ENCODE assay signal across 8 cellular contexts in the genomic region with DNA sequence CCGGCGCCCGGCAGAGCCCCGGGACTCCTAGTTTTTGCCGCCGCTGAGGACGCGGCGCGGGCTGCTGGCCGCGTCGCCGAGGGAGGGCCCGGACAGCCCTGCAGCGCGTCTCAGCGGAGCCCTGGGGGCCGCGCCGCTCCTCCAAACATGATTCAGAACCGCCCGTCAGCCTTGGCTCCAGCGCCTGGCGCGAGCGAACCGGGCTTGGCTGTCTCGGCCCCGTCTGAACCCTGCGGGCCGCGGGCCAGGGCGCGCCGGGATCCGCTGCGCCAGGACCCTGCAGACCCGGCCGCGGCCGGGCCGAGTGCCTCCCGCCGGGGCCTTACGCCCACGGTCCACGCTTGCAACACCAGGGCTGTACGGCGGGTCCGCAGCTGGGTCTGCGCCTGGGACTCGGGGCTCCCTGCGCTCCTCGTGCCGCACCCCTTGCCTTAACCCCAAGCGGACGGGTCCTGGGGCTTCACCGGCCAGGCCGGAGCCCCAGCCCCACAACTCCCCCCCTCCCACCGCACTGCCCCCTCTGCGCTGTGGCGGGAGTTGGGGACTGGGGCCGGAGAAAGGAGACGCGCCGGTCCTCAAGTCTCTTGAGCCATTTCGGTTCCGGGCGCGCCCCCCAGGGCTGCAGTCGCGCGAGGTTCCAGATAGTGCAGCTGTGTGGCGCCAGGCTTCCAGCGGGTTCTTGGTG. TPM values are rescaled to one million over a fixed set of nuclear protein-coding genes. Genes with fewer than 3 reads are reported as not detected.
DNase-seq lines count a peak whose midpoint lies in the region; ATAC-seq and TF ChIP-seq lines count a peak whose summit lies in the region.

No MANE protein-coding gene starts in this region.

- peak; percentile 33 for ATAC-seq in activated naive CD8-positive, alpha-beta T cell treated with anti-CD3 and anti-CD28 coated beads, Interleukin-2, amount 10 ng/mL, durations not matched to agents 7 days and 5 days (ENCODE audit: low read depth)
- peak; percentile 46 to 83 (median 72) for ATAC-seq in heart right ventricle
- ATAC-seq in GM18907 (IDR thresholded peaks at IDR 0.05; ENCODE audit: unreplicated experiment) = no peak
- no peak for ATAC-seq in HG03139 (IDR thresholded peaks at IDR 0.05; ENCODE audit: unreplicated experiment)

- in situ Hi-C loops in GM13976 (cut with MboI; ENCODE audit: low sequenced_read_pairs, unreplicated experiment) = no loop called here
- in situ Hi-C loops in KBM-7 (cut with MboI; ENCODE audit: low pct_unique_long_range_greater_than_20kb, low sequenced_read_pairs) = no loop called here

- H3K27ac Mint-ChIP-seq in activated naive CD8-positive, alpha-beta T cell treated with anti-CD3 and anti-CD28 coated beads, Interleukin-2, amount 10 ng/mL, durations not matched to agents 7 days and 5 days = no peak overlapping the region

- peaks cover 71% of the 10 kb centered on the region for H3K27me3 Mint-ChIP-seq in activated naive CD8-positive, alpha-beta T cell treated with anti-CD3 and anti-CD28 coated beads, Interleukin-2, amount 10 ng/mL, durations not matched to agents 7 days and 5 days

- no peak for TF ChIP-seq POLR2A in ovary (IDR thresholded peaks at IDR 0.05)

- DNase-seq in GM13976 (ENCODE audit: low spot score) = peak; percentile 51
- DNase-seq in activated naive CD8-positive, alpha-beta T cell treated with anti-CD3 and anti-CD28 coated beads, Interleukin-2, amount 10 ng/mL, durations not matched to agents 7 days and 5 days = peak; percentile 49
- peak; percentile 86 to 91 for DNase-seq in heart right ventricle
- DNase-seq in ovary = peak; percentile 86 to 93 (median 91)
- DNase-seq in KBM-7 = no peak
- DNase-seq in activated CD4-positive, CD25-positive, alpha-beta regulatory T cell (lab: John Stamatoyannopoulos, UW) = no peak

- peaks cover 24 to 85% (median 49%) of the 10 kb centered on the region in 9 donors for H3K4me1 ChIP-seq in heart right ventricle
- peaks cover 10% of the 10 kb centered on the region for H3K4me1 ChIP-seq in ovary (ENCODE audit: insufficient read depth)

- H3K4me3 Mint-ChIP-seq in activated naive CD8-positive, alpha-beta T cell treated with anti-CD3 and anti-CD28 coated beads, Interleukin-2, amount 10 ng/mL, durations not matched to agents 7 days and 5 days = peak overlapping the region; percentile 80

- peaks cover 0 to 26% (median 0%) of the 10 kb centered on the region in 7 donors for H3K27me3 ChIP-seq in heart right ventricle
- H3K27me3 ChIP-seq in ovary = no peaks in the 10 kb centered on the region

- intact Hi-C loops in heart right ventricle (cut with DNase I) = loop anchor here in 3 of 10 donors (1.0 to 5.0 kb wide), 2 partner anchors 37 to 47 kb away; a partner anchor contains a TSS
- intact Hi-C loops in ovary (cut with DNase I) = loop anchor here in 1 of 4 donors (2.0 kb wide), 1 partner anchor 48 kb away; a partner anchor contains a TSS

- no peak for TF ChIP-seq CTCF in GM13976 (IDR thresholded peaks at IDR 0.05; ENCODE audit: borderline replicate concordance, control extremely low read depth, extremely low read depth, insufficient read depth, missing control alignments)
- peak in 3 of 9 donors; percentile 30 to 37 (median 32) for TF ChIP-seq CTCF in heart right ventricle (IDR thresholded peaks at IDR 0.05)
- TF ChIP-seq CTCF in ovary (IDR thresholded peaks at IDR 0.05) = no peak

- TF ChIP-seq EP300 in ovary (IDR thresholded peaks at IDR 0.05) = no peak

- 1 to 2% methylated on average over 75 to 76 of the region's 76 CpGs for WGBS in heart right ventricle, 2 donors
- WGBS in ovary, 3 donors = 4 to 15% (median 6%) methylated on average over 26 to 76 of the region's 76 CpGs

- H3K4me1 Mint-ChIP-seq in activated naive CD8-positive, alpha-beta T cell treated with anti-CD3 and anti-CD28 coated beads, Interleukin-2, amount 10 ng/mL, durations not matched to agents 7 days and 5 days = peaks cover 8% of the 10 kb centered on the region

- H3K36me3 ChIP-seq in heart right ventricle = no peaks in the 10 kb centered on the region
- no peaks in the 10 kb centered on the region for H3K36me3 ChIP-seq in ovary

- POLR2A ChIA-PET in activated naive CD8-positive, alpha-beta T cell treated with anti-CD3 and anti-CD28 coated beads, Interleukin-2, amount 10 ng/mL, durations not matched to agents 7 days and 5 days (lab: Charles Lee) = no interaction called here

- H3K27ac ChIP-seq in heart right ventricle = peak overlapping the region; percentile 76 to 98 (median 94)
- peak overlapping the region; percentile 73 to 87 for H3K27ac ChIP-seq in ovary

- H3K9me3 ChIP-seq in heart right ventricle = peaks cover 0 to 2% (median 0%) of the 10 kb centered on the region in 11 donors
- H3K9me3 ChIP-seq in ovary = no peaks in the 10 kb centered on the region

- peak overlapping the region in 9 of 10 donors; percentile 35 to 62 (median 57) for H3K4me3 ChIP-seq in heart right ventricle
- H3K4me3 ChIP-seq in ovary = peak overlapping the region; percentile 45

- H3K36me3 Mint-ChIP-seq in activated naive CD8-positive, alpha-beta T cell treated with anti-CD3 and anti-CD28 coated beads, Interleukin-2, amount 10 ng/mL, durations not matched to agents 7 days and 5 days = no peaks in the 10 kb centered on the region

- H3K9me3 Mint-ChIP-seq in activated naive CD8-positive, alpha-beta T cell treated with anti-CD3 and anti-CD28 coated beads, Interleukin-2, amount 10 ng/mL, durations not matched to agents 7 days and 5 days = no peaks in the 10 kb centered on the region

RNA-seq across cellular contexts. Expression of a gene that starts 48.4 kb away (rescaled TPM):
- total RNA-seq in activated naive CD8-positive, alpha-beta T cell treated with anti-CD3 and anti-CD28 coated beads, Interleukin-2, amount 10 ng/mL, durations not matched to agents 7 days and 5 days = not detected
- total RNA-seq in heart right ventricle (10 to 100 TPM; 44.7 to 97.0 (median 59.2) TPM), ovary (10 to 100 TPM; 12.6 to 42.1 (median 21.9) TPM)
- polyA plus RNA-seq in heart right ventricle (10 to 100 TPM; 38.8 to 48.0 TPM), ovary (100 to 1,000 TPM in 1 of 2 donors, 10 to 100 TPM in 1; 50.8 to 146 TPM)

Comparison
In these comparisons a context has a peak if more than half of its experiments do, and no peak if none do; other contexts are left out.
1. DNase-seq: peak in GM13976 (single experiment), activated naive CD8-positive, alpha-beta T cell treated with anti-CD3 and anti-CD28 coated beads, Interleukin-2, amount 10 ng/mL, durations not matched to agents 7 days and 5 days (single experiment), heart right ventricle (2 of 2) and ovary (5 of 5); none in KBM-7 (single experiment) and activated CD4-positive, CD25-positive, alpha-beta regulatory T cell (0 of 4).
2. ATAC-seq: peak in activated naive CD8-positive, alpha-beta T cell treated with anti-CD3 and anti-CD28 coated beads, Interleukin-2, amount 10 ng/mL, durations not matched to agents 7 days and 5 days (single experiment) and heart right ventricle (8 of 8); none in GM18907 (single experiment) and HG03139 (single experiment).
3. RNA of a gene that starts 48.4 kb away (total RNA-seq): 44.7 to 97.0 TPM in heart right ventricle and 12.6 to 42.1 TPM in ovary; not detected in activated naive CD8-positive, alpha-beta T cell treated with anti-CD3 and anti-CD28 coated beads, Interleukin-2, amount 10 ng/mL, durations not matched to agents 7 days and 5 days; every median in the first group is over 10 times any median in the second.